Comparison of ENCODE assay signal across 8 cellular contexts in genomic region chr3:44337253-44337652, GRCh38. TPM values are rescaled to one million over a fixed set of nuclear protein-coding genes. Genes with fewer than 3 reads are reported as not detected.
DNase-seq lines count a peak whose midpoint lies in the region; ATAC-seq and TF ChIP-seq lines count a peak whose summit lies in the region.

No MANE protein-coding gene starts in this region.

- H4K20me1 ChIP-seq in DOHH2 (ENCODE audit: control insufficient read depth, insufficient read depth, low read depth, low read length) (no peaks in the 10 kb centered on the region), OCI-LY1 (ENCODE audit: insufficient read depth, low read length) (no peaks in the 10 kb centered on the region)

- TF ChIP-seq CTCF in DOHH2 (IDR thresholded peaks at IDR 0.05; ENCODE audit: low read depth, low read length, poor library complexity, severe bottlenecking) (no peak), OCI-LY1 (IDR thresholded peaks at IDR 0.05; ENCODE audit: low read length) (no peak), epithelial cell of proximal tubule (conservative IDR thresholded peaks at IDR 0.05; ENCODE audit: low read depth, low read length) (peak; percentile 15), osteocyte (IDR thresholded peaks at IDR 0.05) (peak; percentile 11)

- H2AFZ ChIP-seq in OCI-LY1 (ENCODE audit: low read length), result peak overlapping the region; percentile 13; the same call in 1 of the 2 replicates

- H3K36me3 ChIP-seq in DOHH2 (ENCODE audit: control insufficient read depth, low read length) (peaks cover 13% of the 10 kb centered on the region), OCI-LY1 (ENCODE audit: insufficient read depth, low read length) (no peaks in the 10 kb centered on the region)

- H3K79me2 ChIP-seq in DOHH2 (ENCODE audit: control insufficient read depth, low read length) (peaks cover 36% of the 10 kb centered on the region), OCI-LY1 (ENCODE audit: insufficient read depth, low read length) (0 out of 2 replicates have a peak, but pooled peaks cover 5% of the 10 kb centered on the region)

- H3K27ac ChIP-seq in DOHH2 (ENCODE audit: low read depth, low read length) (no peak overlapping the region), OCI-LY1 (ENCODE audit: low read depth, low read length, poor library complexity, severe bottlenecking) (no peak overlapping the region)

- H3K9me3 ChIP-seq in DOHH2 (ENCODE audit: control insufficient read depth, insufficient read depth, low read length) (no peaks in the 10 kb centered on the region), OCI-LY1 (ENCODE audit: low read length) (no peaks in the 10 kb centered on the region)

- H3K9me3 Mint-ChIP-seq in osteocyte (ENCODE audit: unreplicated experiment), result no peaks in the 10 kb centered on the region

- peaks cover 32% of the 10 kb centered on the region for H3K4me1 Mint-ChIP-seq in osteocyte (ENCODE audit: unreplicated experiment)

- H3F3A ChIP-seq in DOHH2 (ENCODE audit: control insufficient read depth, insufficient read depth) (peaks cover 4% of the 10 kb centered on the region; the same call in 1 of the 2 replicates), OCI-LY1 (ENCODE audit: insufficient read depth, low read length) (no peaks in the 10 kb centered on the region)

- DNase-seq in epithelial cell of proximal tubule (ENCODE audit: low read depth) (no peak), osteocyte (ENCODE audit: extremely low spot score, unreplicated experiment) (no peak), GOT3 (lab: John Stamatoyannopoulos, UW) (no peak)
- DNase-seq in NK-92 treated with Interleukin-12 subunit alpha and Interleukin-12 subunit beta, amount 100 ng/mL, for 24 hours (lab: John Stamatoyannopoulos, UW), result no peak

- H3K27me3 Mint-ChIP-seq in osteocyte (ENCODE audit: unreplicated experiment), result peaks cover 19% of the 10 kb centered on the region

- H3K4me2 ChIP-seq in DOHH2 (ENCODE audit: low read length) (peak overlapping the region; percentile 86), OCI-LY1 (ENCODE audit: low read length) (peak overlapping the region; percentile 92)

- H3K9me2 ChIP-seq in DOHH2 (replicated peaks; ENCODE audit: control insufficient read depth, low read length), result no peaks in the 10 kb centered on the region
- H3K9me2 ChIP-seq in OCI-LY1 (ENCODE audit: low read depth, low read length), result no peaks in the 10 kb centered on the region

- peaks cover 23% of the 10 kb centered on the region for H3K4me1 ChIP-seq in DOHH2 (ENCODE audit: control insufficient read depth, low read length)
- H3K4me1 ChIP-seq in OCI-LY1 (ENCODE audit: insufficient read depth, low read length, severe bottlenecking), result peaks cover 24% of the 10 kb centered on the region

- H3K4me3 ChIP-seq in DOHH2 (ENCODE audit: low read length) (peak overlapping the region; percentile 97), OCI-LY1 (ENCODE audit: low read depth, low read length, poor library complexity, severe bottlenecking) (peak overlapping the region; percentile 64), epithelial cell of proximal tubule (ENCODE audit: low read depth, low read length) (peak overlapping the region; percentile 90)

- ATAC-seq in GM21528 (IDR thresholded peaks at IDR 0.05; ENCODE audit: low FRiP score, unreplicated experiment) (no peak), HG03025 (IDR thresholded peaks at IDR 0.05; ENCODE audit: low FRiP score, unreplicated experiment) (no peak)

- H3K36me3 Mint-ChIP-seq in osteocyte (ENCODE audit: unreplicated experiment), result peaks cover 3% of the 10 kb centered on the region

- H3K27me3 ChIP-seq in DOHH2 (ENCODE audit: control insufficient read depth, low read length), result no peaks in the 10 kb centered on the region
- no peaks in the 10 kb centered on the region for H3K27me3 ChIP-seq in OCI-LY1 (ENCODE audit: insufficient read depth, low read length)

- peak overlapping the region; percentile 98 for H3K27ac Mint-ChIP-seq in osteocyte (ENCODE audit: unreplicated experiment)

- peak overlapping the region; percentile 63 for H3K9ac ChIP-seq in OCI-LY1 (ENCODE audit: low read length)

- H3K4me3 Mint-ChIP-seq in osteocyte (ENCODE audit: unreplicated experiment), result peak overlapping the region; percentile 98

RNA-seq across cellular contexts. Expression of gene TCAIM, which starts 1.3 kb away (rescaled TPM):
- total RNA-seq in epithelial cell of proximal tubule (20.9 and 25.0 TPM in 2 replicates), osteocyte (27.1 and 30.2 TPM in 2 replicates)

Comparison
In these comparisons a context has a peak if more than half of its experiments do, and no peak if none do; other contexts are left out.
1. CTCF ChIP-seq: peak in epithelial cell of proximal tubule (single experiment) and osteocyte (single experiment); none in DOHH2 (single experiment) and OCI-LY1 (single experiment).
2. Peak in every context shown above with its lines, with median percentiles within 50 percentile points of each other: H3K4me3 ChIP-seq.